Comparison of ENCODE assay signal across 10 cellular contexts in genomic region chr10:114551310-114551972, GRCh38.
DNase-seq lines count a peak whose midpoint lies in the region; ATAC-seq lines count a peak whose summit lies in the region.
"Had no signal": no experiment of that assay in that cellular context is flagged by ENCODE, and none has a peak within 500 bp of the region (broad histone marks: within the 10 kb centered on the region; RNA-seq: fewer than 3 reads in every experiment).

No MANE protein-coding gene starts in this region.

- no peak overlapping the region for H3K4me3 ChIP-seq in esophagus (ENCODE audit: low read depth in 1 of 2, low read length in 2 of 2)
- no peak overlapping the region for H3K4me3 ChIP-seq in mucosa of stomach (ENCODE audit: low read length)

- H3K4me1 ChIP-seq in esophagus (ENCODE audit: control insufficient read depth in 2 of 2, insufficient read depth in 2 of 2, low read length in 1 of 2) (peaks cover 0 to 3% of the 10 kb centered on the region in 2 donors), mucosa of stomach (ENCODE audit: control insufficient read depth, insufficient read depth, low read length) (peaks cover 32% of the 10 kb centered on the region)

- H3K9me3 ChIP-seq in esophagus (ENCODE audit: control insufficient read depth in 2 of 2, insufficient read depth in 1 of 2, low read depth in 1 of 2, low read length in 1 of 2) (no peaks in the 10 kb centered on the region), mucosa of stomach (ENCODE audit: control insufficient read depth, low read length) (no peaks in the 10 kb centered on the region)

- peak; percentile 76 for DNase-seq in DMS153 treated with DMSO at 0.1 percent for 48 hours (lab: John Stamatoyannopoulos, UW; ENCODE audit: unreplicated experiment)
- DNase-seq in NCI-H510A (lab: John Stamatoyannopoulos, UW), result peak; percentile 78
- DNase-seq in activated CD4-positive, CD25-positive, alpha-beta regulatory T cell (lab: John Stamatoyannopoulos, UW), result no peak
- DNase-seq: stimulated activated CD4-positive, alpha-beta T cell treated with anti-CD3 and anti-CD28 coated beads, Interleukin-4, amount 100 ng/mL, for 1 hour had no signal

- WGBS in esophagus, 2 donors, result 36 to 39% methylated on average over 6 of the region's 6 CpGs

- H3K9ac ChIP-seq in mucosa of stomach (ENCODE audit: low read length), result peak overlapping the region; percentile 6

- peak overlapping the region; percentile 12 to 27 for H3K27ac ChIP-seq in esophagus (ENCODE audit: low read depth in 2 of 2, low read length in 1 of 2)

- H3K36me3 ChIP-seq in esophagus (ENCODE audit: control insufficient read depth in 2 of 2, insufficient read depth in 2 of 2, low read length in 1 of 2) (no peaks in the 10 kb centered on the region), mucosa of stomach (ENCODE audit: control insufficient read depth, insufficient read depth, low read length) (no peaks in the 10 kb centered on the region)

- ATAC-seq in GM18502 (IDR thresholded peaks at IDR 0.05; ENCODE audit: poor library complexity, unreplicated experiment), result no peak
- ATAC-seq in HG03159 (IDR thresholded peaks at IDR 0.05; ENCODE audit: unreplicated experiment), result no peak
- ATAC-seq in GM18511 (IDR thresholded peaks at IDR 0.05; ENCODE audit: unreplicated experiment), result no peak
- ATAC-seq: HCT116 had no signal

- H3K27me3 ChIP-seq in esophagus (ENCODE audit: control insufficient read depth in 1 of 2, insufficient read depth in 2 of 2, low read length in 2 of 2) (no peaks in the 10 kb centered on the region), mucosa of stomach (ENCODE audit: control insufficient read depth, insufficient read depth, low read length) (no peaks in the 10 kb centered on the region)

Comparison
In these comparisons a context has a peak if more than half of its experiments do, and no peak if none do; other contexts are left out.
1. DNase-seq: peak in DMS153 treated with DMSO at 0.1 percent for 48 hours (single experiment) and NCI-H510A (single experiment); none in activated CD4-positive, CD25-positive, alpha-beta regulatory T cell (0 of 4).